ENCODE assay signal across 17 cellular contexts in genomic region chr16:12582696-12583095, GRCh38.
"Had no signal": no experiment of that assay in that cellular context is flagged by ENCODE, and none has a peak within 500 bp of the region (broad histone marks: within the 10 kb centered on the region; RNA-seq: fewer than 3 reads in every experiment).

No MANE protein-coding gene starts in this region.

- H3K27me3 ChIP-seq: foreskin keratinocyte, right atrium auricular region, testis, tibial nerve had no signal

- H3K4me3 ChIP-seq: lung, right atrium auricular region, smooth muscle cell, testis, tibial nerve had no signal

- H3K4me3 Mint-ChIP-seq: immature natural killer cell; naive thymus-derived CD4-positive, alpha-beta T cell; stimulated activated memory B cell treated with anti-CD40 and anti-IgM and Interleukin-4, amounts not matched to agents 10 μg/mL and 1 μg/mL and 100 μg/mL, for 72 hours; stimulated activated naive CD8-positive, alpha-beta T cell treated with anti-CD3 and anti-CD28 coated beads, Interleukin-15, Interleukin-2, amounts not matched to agents 100 ng/mL and 50 ng/mL, for 24 hours had no signal

- DNase-seq: cerebellar nuclear complex; dermis blood vessel endothelial cell; erythroblast; foreskin keratinocyte; immature natural killer cell; left cardiac atrium; left ventricle myocardium superior; mesenchymal stem cell; naive thymus-derived CD4-positive, alpha-beta T cell; stimulated activated CD4-positive, alpha-beta T cell treated with anti-CD3 and anti-CD28 coated beads, Interleukin-4, amount 100 ng/mL, for 1 hour; testis had no signal

- H3K36me3 Mint-ChIP-seq: immature natural killer cell; stimulated activated memory B cell treated with anti-CD40 and anti-IgM and Interleukin-4, amounts not matched to agents 10 μg/mL and 1 μg/mL and 100 μg/mL, for 72 hours had no signal

- H3K36me3 ChIP-seq: right atrium auricular region, tibial nerve had no signal

- ATAC-seq: foreskin keratinocyte; left cardiac atrium; left ventricle myocardium superior; naive thymus-derived CD4-positive, alpha-beta T cell; stimulated activated memory B cell treated with anti-CD40 and anti-IgM and Interleukin-4, amounts not matched to agents 10 μg/mL and 1 μg/mL and 100 μg/mL, for 72 hours had no signal

- H3K27ac Mint-ChIP-seq: immature natural killer cell; naive thymus-derived CD4-positive, alpha-beta T cell; stimulated activated memory B cell treated with anti-CD40 and anti-IgM and Interleukin-4, amounts not matched to agents 10 μg/mL and 1 μg/mL and 100 μg/mL, for 72 hours; stimulated activated naive CD8-positive, alpha-beta T cell treated with anti-CD3 and anti-CD28 coated beads, Interleukin-15, Interleukin-2, amounts not matched to agents 100 ng/mL and 50 ng/mL, for 24 hours had no signal

- H3K4me2 ChIP-seq: smooth muscle cell had no signal

- H3K4me1 Mint-ChIP-seq: immature natural killer cell had no signal

- H3K4me1 ChIP-seq: foreskin keratinocyte, right atrium auricular region, tibial nerve had no signal

- H3K9me3 Mint-ChIP-seq: immature natural killer cell; stimulated activated memory B cell treated with anti-CD40 and anti-IgM and Interleukin-4, amounts not matched to agents 10 μg/mL and 1 μg/mL and 100 μg/mL, for 72 hours; stimulated activated naive CD8-positive, alpha-beta T cell treated with anti-CD3 and anti-CD28 coated beads, Interleukin-15, Interleukin-2, amounts not matched to agents 100 ng/mL and 50 ng/mL, for 24 hours had no signal

- H3K27ac ChIP-seq: foreskin keratinocyte, right atrium auricular region, testis, tibial nerve had no signal

- H3K9me3 ChIP-seq: right atrium auricular region, testis, tibial nerve had no signal
